Comparison of ENCODE assay signal across 9 cellular contexts in the genomic region with DNA sequence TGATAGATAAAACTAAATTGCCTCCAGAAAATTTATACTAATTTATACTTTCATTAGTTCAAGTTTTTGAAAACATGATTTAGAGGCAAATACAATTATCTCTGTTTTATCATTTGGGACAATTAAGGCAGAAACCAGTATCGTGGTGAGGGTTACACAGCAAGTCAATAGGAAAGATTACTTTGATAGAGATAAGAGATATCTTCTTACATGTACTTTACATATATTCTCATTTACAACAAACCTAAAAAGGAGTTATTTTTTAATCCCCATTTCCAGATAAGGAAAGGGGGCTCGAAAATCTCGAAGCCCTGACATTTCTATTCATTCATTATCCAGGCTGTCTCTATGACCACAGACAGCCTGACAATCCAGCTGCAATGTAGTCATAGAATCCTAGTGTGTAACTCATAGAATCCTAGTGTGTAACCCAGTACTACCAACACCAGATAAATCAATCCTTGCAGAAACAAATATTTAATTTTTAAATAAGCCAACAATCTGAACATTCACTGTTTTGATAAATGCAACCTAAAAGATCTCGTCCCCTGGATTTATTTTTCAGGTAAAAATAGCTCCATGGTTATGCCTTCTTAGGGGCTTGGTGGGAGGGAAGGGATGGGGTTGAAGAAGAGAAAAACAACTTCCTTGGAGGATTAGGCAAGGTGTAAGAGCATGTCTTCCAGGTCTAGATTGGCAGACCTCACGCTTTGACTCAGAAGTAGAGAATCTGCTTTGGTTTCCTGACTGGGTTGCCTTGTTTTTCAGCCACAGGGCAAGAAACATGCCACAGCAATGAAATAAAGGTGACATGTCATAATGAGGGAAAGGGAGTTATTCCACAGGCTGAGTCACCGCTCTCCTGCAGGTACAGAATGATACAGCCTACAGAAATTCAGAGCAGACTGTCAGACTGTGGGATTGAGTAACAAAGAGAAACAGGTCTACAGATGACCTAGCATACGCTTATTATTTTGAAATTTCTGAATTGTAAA. TPM values are rescaled to one million over a fixed set of nuclear protein-coding genes. Genes with fewer than 3 reads are reported as not detected.
DNase-seq lines count a peak whose midpoint lies in the region; ATAC-seq, FAIRE-seq and TF ChIP-seq lines count a peak whose summit lies in the region.
"Had no signal": no experiment of that assay in that cellular context is flagged by ENCODE, and none has a peak within 500 bp of the region (broad histone marks: within the 10 kb centered on the region; RNA-seq: fewer than 3 reads in every experiment).

No MANE protein-coding gene starts in this region.

- POLR2A ChIA-PET in activated CD4-positive, alpha-beta T cell treated with anti-CD3 and anti-CD28 coated beads for 36 hours (lab: Charles Lee): no interaction called here
- POLR2A ChIA-PET in RWPE1 (lab: Yijun Ruan, JAX; ENCODE audit: low non-redundant PET): no interaction called here

- TF ChIP-seq CTCF in RWPE1 (conservative IDR thresholded peaks at IDR 0.05; ENCODE audit: low read depth): no peak
- no peak for TF ChIP-seq CTCF in fibroblast of the aortic adventitia (IDR thresholded peaks at IDR 0.05; ENCODE audit: insufficient read depth, low read length)

- peaks cover 2% of the 10 kb centered on the region for H3K27me3 Mint-ChIP-seq in activated CD4-positive, alpha-beta T cell treated with anti-CD3 and anti-CD28 coated beads for 36 hours
- no peaks in the 10 kb centered on the region for H3K27me3 Mint-ChIP-seq in T-helper 17 cell

- peak; percentile 94 for ATAC-seq in activated CD4-positive, alpha-beta T cell treated with anti-CD3 and anti-CD28 coated beads for 36 hours
- no peak for ATAC-seq in T-helper 17 cell
- ATAC-seq in GM19395 (IDR thresholded peaks at IDR 0.05; ENCODE audit: unreplicated experiment): no peak

- H3K36me3 ChIP-seq in small intestine (ENCODE audit: control insufficient read depth in 2 of 2, insufficient read depth in 2 of 2, low read length in 2 of 2): no peaks in the 10 kb centered on the region

- H3K9me3 Mint-ChIP-seq in activated CD4-positive, alpha-beta T cell treated with anti-CD3 and anti-CD28 coated beads for 36 hours (ENCODE audit: low read depth): no peaks in the 10 kb centered on the region

- WGBS in small intestine, 3 donors: 66 to 78% (median 68%) methylated on average over 7 of the region's 7 CpGs

- H3K9me3 ChIP-seq in small intestine (ENCODE audit: control insufficient read depth, low read depth) (no peaks in the 10 kb centered on the region), T-helper 17 cell (ENCODE audit: control insufficient read depth, low read length, poor library complexity, severe bottlenecking) (no peaks in the 10 kb centered on the region)

- H3K27ac ChIP-seq in RWPE1 (no peak overlapping the region), small intestine (ENCODE audit: low read depth in 1 of 2, low read length in 1 of 2) (no peak overlapping the region)
- H3K27ac ChIP-seq: parathyroid adenoma had no signal

- H3K4me1 Mint-ChIP-seq in activated CD4-positive, alpha-beta T cell treated with anti-CD3 and anti-CD28 coated beads for 36 hours: peaks cover 6% of the 10 kb centered on the region
- H3K4me1 Mint-ChIP-seq in T-helper 17 cell: no peaks in the 10 kb centered on the region

- no peak overlapping the region for H3K27ac Mint-ChIP-seq in activated CD4-positive, alpha-beta T cell treated with anti-CD3 and anti-CD28 coated beads for 36 hours
- H3K27ac Mint-ChIP-seq in T-helper 17 cell: no peak overlapping the region

- no peaks in the 10 kb centered on the region for H3K36me3 Mint-ChIP-seq in activated CD4-positive, alpha-beta T cell treated with anti-CD3 and anti-CD28 coated beads for 36 hours (ENCODE audit: low read depth)
- no peaks in the 10 kb centered on the region for H3K36me3 Mint-ChIP-seq in T-helper 17 cell (ENCODE audit: low read depth)

- H3K27me3 ChIP-seq in small intestine (ENCODE audit: control insufficient read depth in 2 of 2, insufficient read depth in 2 of 2, low read length in 2 of 2): no peaks in the 10 kb centered on the region

- CTCF ChIA-PET in activated CD4-positive, alpha-beta T cell treated with anti-CD3 and anti-CD28 coated beads for 36 hours (lab: Charles Lee): interaction anchor here (0.9 kb wide), 1 partner anchor 11 kb away, joined by 4 read pairs; no protein-coding TSS in a partner anchor
- CTCF ChIA-PET in RWPE1 (lab: Yijun Ruan, JAX): interaction anchor here (0.6 kb wide), 1 partner anchor 32 kb away, joined by 3 read pairs; no protein-coding TSS in a partner anchor

- no peak for FAIRE-seq in small intestine (lab: Jason Lieb, UNC)

- intact Hi-C loops in activated CD4-positive, alpha-beta T cell treated with anti-CD3 and anti-CD28 coated beads for 36 hours (cut with DNase I, micrococcal nuclease): no loop called here

- DNase-seq in activated CD4-positive, alpha-beta T cell treated with anti-CD3 and anti-CD28 coated beads for 36 hours: peak; percentile 34
- DNase-seq in activated CD4-positive, alpha-beta T cell treated with anti-CD3 and anti-CD28 coated beads, Interleukin-2, amount 50 U/mL, for 1 hour: no peak
- peak; percentile 95 for DNase-seq in RWPE1 (ENCODE audit: low spot score)
- DNase-seq in fibroblast of the aortic adventitia (ENCODE audit: low read depth): peak; percentile 59
- peak; percentile 20 for DNase-seq in small intestine
- no peak for DNase-seq in T-helper 17 cell
- no peak for DNase-seq in cortex of kidney (lab: John Stamatoyannopoulos, UW)

- no peak overlapping the region for H3K4me3 Mint-ChIP-seq in activated CD4-positive, alpha-beta T cell treated with anti-CD3 and anti-CD28 coated beads for 36 hours
- H3K4me3 Mint-ChIP-seq in T-helper 17 cell: no peak overlapping the region

- H3K4me3 ChIP-seq in fibroblast of the aortic adventitia (ENCODE audit: low read depth, low read length) (no peak overlapping the region), small intestine (ENCODE audit: low read depth in 1 of 2, low read length in 2 of 2) (no peak overlapping the region)

- H3K4me1 ChIP-seq in small intestine (ENCODE audit: control insufficient read depth in 2 of 2, insufficient read depth in 1 of 2, low read depth in 1 of 2, low read length in 1 of 2): no peaks in the 10 kb centered on the region
- H3K4me1 ChIP-seq: parathyroid adenoma had no signal

RNA-seq across cellular contexts. Expression of a gene that starts 45.6 kb away (rescaled TPM):
- total RNA-seq in activated CD4-positive, alpha-beta T cell treated with anti-CD3 and anti-CD28 coated beads for 36 hours: 100 to 1,000 TPM; 132 to 200 TPM
- total RNA-seq in fibroblast of the aortic adventitia (ENCODE audit: low replicate concordance) (62.9 and 79.4 TPM in 2 replicates), T-helper 17 cell (100 to 1,000 TPM; 463 to 482 TPM)
- 10 to 100 TPM; 42.4 to 80.6 (median 47.2) TPM for polyA plus RNA-seq in small intestine

Comparison
In these comparisons a context has a peak if more than half of its experiments do, and no peak if none do; other contexts are left out.
1. DNase-seq: peak in activated CD4-positive, alpha-beta T cell treated with anti-CD3 and anti-CD28 coated beads for 36 hours (single experiment), RWPE1 (single experiment), fibroblast of the aortic adventitia (single experiment) and small intestine (single experiment); none in activated CD4-positive, alpha-beta T cell treated with anti-CD3 and anti-CD28 coated beads, Interleukin-2, amount 50 U/mL, for 1 hour (single experiment), T-helper 17 cell (0 of 3) and cortex of kidney (single experiment).